Comparison of ENCODE assay signal across 18 cellular contexts in genomic region chr6:82840571-82840970, GRCh38.
DNase-seq lines count a peak whose midpoint lies in the region; ATAC-seq, FAIRE-seq and TF ChIP-seq lines count a peak whose summit lies in the region.
"Had no signal": no experiment of that assay in that cellular context is flagged by ENCODE, and none has a peak within 500 bp of the region (broad histone marks: within the 10 kb centered on the region; RNA-seq: fewer than 3 reads in every experiment).

No MANE protein-coding gene starts in this region.

- WGBS in mesenchymal stem cell, result no CpG with 5 or more reads among the region's 1 CpG

- H3K4me1 ChIP-seq in mesenchymal stem cell (ENCODE audit: control insufficient read depth, insufficient read depth, low read depth, low read length) (peaks cover 6% of the 10 kb centered on the region), mucosa of descending colon (ENCODE audit: low read depth) (no peaks in the 10 kb centered on the region)
- H3K4me1 ChIP-seq: A549, HAP-1 had no signal

- H2AK5ac ChIP-seq in mesenchymal stem cell (ENCODE audit: low read length, severe bottlenecking), result no peak overlapping the region

- H3K79me1 ChIP-seq in mesenchymal stem cell (replicated peaks; ENCODE audit: low read length, poor library complexity, severe bottlenecking), result no peaks in the 10 kb centered on the region

- no peak overlapping the region for H3K4ac ChIP-seq in mesenchymal stem cell (ENCODE audit: low read depth in 1 of 2, low read length in 2 of 2)

- H3K36me3 ChIP-seq in bronchial epithelial cell (ENCODE audit: control insufficient read depth, insufficient read depth, low read length) (no peaks in the 10 kb centered on the region), mesenchymal stem cell (ENCODE audit: control insufficient read depth in 1 of 2, insufficient read depth in 2 of 2, low read depth in 1 of 2, low read length in 2 of 2) (no peaks in the 10 kb centered on the region), mucosa of descending colon (ENCODE audit: low read depth) (no peaks in the 10 kb centered on the region)
- H3K36me3 ChIP-seq: HAP-1 had no signal

- H3K27me3 ChIP-seq in bronchial epithelial cell (ENCODE audit: control insufficient read depth, insufficient read depth, low read length) (no peaks in the 10 kb centered on the region), mesenchymal stem cell (ENCODE audit: control insufficient read depth in 1 of 2, insufficient read depth in 1 of 2, low read length in 2 of 2) (no peaks in the 10 kb centered on the region)

- H3K4me2 ChIP-seq in mesenchymal stem cell (ENCODE audit: low read length, poor library complexity, severe bottlenecking), result no peak overlapping the region
- H3K4me2 ChIP-seq: A549 had no signal

- H2BK15ac ChIP-seq in mesenchymal stem cell (ENCODE audit: low read depth, poor library complexity, severe bottlenecking), result no peak overlapping the region

- DNase-seq in Daoy (ENCODE audit: low read depth) (peak; percentile 36), NCI-H226 (peak; percentile 60), bronchial epithelial cell (ENCODE audit: low read depth) (peak; percentile 7), mesenchymal stem cell (no peak), SIG-M5 (lab: John Stamatoyannopoulos, UW) (no peak), mucosa of descending colon (no peak), D341Med (ENCODE audit: low spot score) (no peak)
- DNase-seq: C1 segment of cervical spinal cord, DMS 273 treated with DMSO at 0.1 percent for 48 hours, MV-4-11, NCI-H1417, NCI-H187 treated with DMSO at 0.1 percent for 48 hours, NCI-H446, NCI-H748 treated with DMSO at 0.1 percent for 48 hours had no signal

- no peak overlapping the region for H4K8ac ChIP-seq in mesenchymal stem cell (ENCODE audit: low read length)

- H2AFZ ChIP-seq in mesenchymal stem cell (ENCODE audit: low read depth, low read length), result no peak overlapping the region

- H3K4me3 ChIP-seq in bronchial epithelial cell (ENCODE audit: low read depth, low read length) (no peak overlapping the region), mesenchymal stem cell (ENCODE audit: insufficient read depth in 1 of 2, low read depth in 1 of 2, low read length in 2 of 2) (no peak overlapping the region), mucosa of descending colon (no peak overlapping the region)
- H3K4me3 ChIP-seq: A549, HAP-1, K562 had no signal

- no peak overlapping the region for H2BK12ac ChIP-seq in mesenchymal stem cell (ENCODE audit: low read length in 2 of 2)

- intact Hi-C loops in mucosa of descending colon (cut with DNase I, micrococcal nuclease), result no loop called here

- H3K23ac ChIP-seq in mesenchymal stem cell (ENCODE audit: low read length in 2 of 2), result no peak overlapping the region

- no peak overlapping the region for H3K14ac ChIP-seq in mesenchymal stem cell (ENCODE audit: low read length in 2 of 2)

- H3K18ac ChIP-seq in mesenchymal stem cell (ENCODE audit: low read depth in 1 of 2, low read length in 2 of 2), result no peak overlapping the region

- H3K9me3 ChIP-seq in mesenchymal stem cell (ENCODE audit: control insufficient read depth, low read length), result no peaks in the 10 kb centered on the region
- H3K9me3 ChIP-seq in mucosa of descending colon, result no peaks in the 10 kb centered on the region
- H3K9me3 ChIP-seq: A549, HAP-1 had no signal

- FAIRE-seq in bronchial epithelial cell (lab: Jason Lieb, UNC), result no peak
- FAIRE-seq: A549, K562 had no signal

- H4K91ac ChIP-seq in mesenchymal stem cell (ENCODE audit: low read length), result no peak overlapping the region

- ATAC-seq in mucosa of descending colon (no peak), HG02970 (IDR thresholded peaks at IDR 0.05; ENCODE audit: low FRiP score, unreplicated experiment) (no peak)
- ATAC-seq: A549 had no signal

- no peak overlapping the region for H2BK120ac ChIP-seq in mesenchymal stem cell (ENCODE audit: low read depth, low read length)

- H3K27ac ChIP-seq in mesenchymal stem cell (ENCODE audit: low read length, poor library complexity, severe bottlenecking), result peak overlapping the region; percentile 69
- H3K27ac ChIP-seq: A549 had no signal

- peak overlapping the region; percentile 8 for H2BK5ac ChIP-seq in mesenchymal stem cell (ENCODE audit: low read depth, low read length, poor library complexity, severe bottlenecking)

- no peak overlapping the region for H3K9ac ChIP-seq in mesenchymal stem cell (ENCODE audit: low read length)

- TF ChIP-seq CTCF in bronchial epithelial cell (IDR thresholded peaks at IDR 0.05; ENCODE audit: insufficient read depth, low read length, severe bottlenecking), result no peak
- no peak for TF ChIP-seq CTCF in mucosa of descending colon (IDR thresholded peaks at IDR 0.05)

Comparison
In these comparisons a context has a peak if more than half of its experiments do, and no peak if none do; other contexts are left out.
1. DNase-seq: peak in Daoy (single experiment), NCI-H226 (single experiment) and bronchial epithelial cell (single experiment); none in mesenchymal stem cell (single experiment), SIG-M5 (single experiment), mucosa of descending colon (0 of 3) and D341Med (single experiment).